In genomic region chr5:80941496-80941895, GRCh38 we compare ENCODE assay signal across 23 cellular contexts. TPM values are rescaled to one million over a fixed set of nuclear protein-coding genes. Genes with fewer than 3 reads are reported as not detected.
DNase-seq lines count a peak whose midpoint lies in the region; ATAC-seq and TF ChIP-seq lines count a peak whose summit lies in the region.
"Had no signal": no experiment of that assay in that cellular context is flagged by ENCODE, and none has a peak within 500 bp of the region (broad histone marks: within the 10 kb centered on the region; RNA-seq: fewer than 3 reads in every experiment).

No MANE protein-coding gene starts in this region.

- ATAC-seq in PC-3: peak; percentile 53

- no peaks in the 10 kb centered on the region for H4K20me1 ChIP-seq in PC-3 (ENCODE audit: low read length)
- H4K20me1 ChIP-seq: BLaER1 treated with 17β-estradiol and CSF1 and Interleukin-3, amounts not matched to agents 10 nM and 100 nM had no signal

- no peak for DNase-seq in Calu3
- peak; percentile 42 for DNase-seq in M059J (ENCODE audit: low read depth)
- peak; percentile 23 for DNase-seq in PC-3
- DNase-seq in epithelial cell of prostate (ENCODE audit: low read depth, low spot score): peak; percentile 26
- no peak for DNase-seq in immature natural killer cell
- DNase-seq in NCI-H2227 (lab: John Stamatoyannopoulos, UW; ENCODE audit: unreplicated experiment): no peak
- no peak for DNase-seq in stimulated activated CD4-positive, alpha-beta T cell treated with anti-CD3 and anti-CD28 coated beads, Interleukin-1b, Interleukin-23, amount 100 ng/mL, for 48 hours
- DNase-seq in progenitor cell of endocrine pancreas (ENCODE audit: low spot score, unreplicated experiment): no peak
- DNase-seq: AML-193; Caco-2; CD4-positive, alpha-beta memory T cell; DMS 273 treated with DMSO at 0.1 percent for 48 hours; NCI-H1092; NCI-H1417 treated with DMSO at 0.1 percent for 48 hours; NCI-H1694 treated with DMSO at 0.1 percent for 48 hours; NCI-H526 treated with DMSO at 0.1 percent for 48 hours; NK-92 treated with Interleukin-12 subunit alpha and Interleukin-12 subunit beta, amount 100 ng/mL, for 24 hours; RPMI8226; SHP77 treated with DMSO at 0.1 percent for 48 hours had no signal

- H3K36me3 Mint-ChIP-seq in Calu3 (ENCODE audit: insufficient read depth, unreplicated experiment) (no peaks in the 10 kb centered on the region), immature natural killer cell (peaks cover 0 to 4% (median 0%) of the 10 kb centered on the region in 3 donors), progenitor cell of endocrine pancreas (ENCODE audit: insufficient read depth) (no peaks in the 10 kb centered on the region)
- H3K36me3 Mint-ChIP-seq: CD4-positive, alpha-beta memory T cell had no signal

- POLR2A ChIA-PET in PC-3 (lab: Charles Lee; ENCODE audit: unreplicated experiment): no interaction called here

- H3K4me1 ChIP-seq in PC-3 (ENCODE audit: insufficient read depth, low read length): peaks cover 7% of the 10 kb centered on the region; the same call in 1 of the 2 replicates
- H3K4me1 ChIP-seq: BLaER1 treated with 17β-estradiol and CSF1 and Interleukin-3, amounts not matched to agents 10 nM and 100 nM had no signal

- peak overlapping the region; percentile 40 for H3K27ac Mint-ChIP-seq in Calu3 (ENCODE audit: unreplicated experiment)
- H3K27ac Mint-ChIP-seq in immature natural killer cell: no peak overlapping the region
- no peak overlapping the region for H3K27ac Mint-ChIP-seq in progenitor cell of endocrine pancreas

- BruUV-seq in Calu3 (replicated peaks; lab: Mats Ljungman, UMichigan) (no TSS peak), PC-3 (replicated peaks; lab: Mats Ljungman, UMichigan) (no TSS peak)

- H3K9me3 Mint-ChIP-seq in Calu3 (ENCODE audit: low read depth, unreplicated experiment) (no peaks in the 10 kb centered on the region), immature natural killer cell (peaks cover 0 to 3% (median 0%) of the 10 kb centered on the region in 6 donors), progenitor cell of endocrine pancreas (ENCODE audit: low read depth) (peaks cover 4% of the 10 kb centered on the region)

- no peaks in the 10 kb centered on the region for H3F3A ChIP-seq in PC-3 (ENCODE audit: low read length, unreplicated experiment)

- H3K9me3 ChIP-seq in PC-3 (ENCODE audit: low read length): no peaks in the 10 kb centered on the region
- H3K9me3 ChIP-seq: A549, Caco-2 had no signal

- H2AFZ ChIP-seq in PC-3 (ENCODE audit: low read length): no peak overlapping the region

- H3K4me2 ChIP-seq in PC-3 (ENCODE audit: low read length): no peak overlapping the region
- H3K4me2 ChIP-seq: A549; BLaER1 treated with 17β-estradiol and CSF1 and Interleukin-3, amounts not matched to agents 10 nM and 100 nM had no signal

- no peak overlapping the region for H3K9ac ChIP-seq in PC-3 (ENCODE audit: low read length)
- H3K9ac ChIP-seq: BLaER1 treated with 17β-estradiol and CSF1 and Interleukin-3, amounts not matched to agents 10 nM and 100 nM had no signal

- no peak overlapping the region for H3K27ac ChIP-seq in PC-3 (ENCODE audit: low read length)
- no peak overlapping the region for H3K27ac ChIP-seq in epithelial cell of prostate
- H3K27ac ChIP-seq: A549; BLaER1 treated with 17β-estradiol and CSF1 and Interleukin-3, amounts not matched to agents 10 nM and 100 nM; HL-60; SK-N-MC had no signal

- intact Hi-C loops in Calu3 (cut with micrococcal nuclease; ENCODE audit: unreplicated experiment) (no loop called here), PC-3 (cut with micrococcal nuclease) (no loop called here)

- TF ChIP-seq CTCF in Calu3 (IDR thresholded peaks at IDR 0.05; ENCODE audit: unreplicated experiment): no peak
- TF ChIP-seq CTCF in PC-3 (conservative IDR thresholded peaks at IDR 0.05; ENCODE audit: low read depth, low read length): no peak
- TF ChIP-seq CTCF in progenitor cell of endocrine pancreas (IDR thresholded peaks at IDR 0.05; ENCODE audit: unreplicated experiment): no peak

- no peaks in the 10 kb centered on the region for H3K36me3 ChIP-seq in PC-3 (ENCODE audit: low read depth, low read length)
- H3K36me3 ChIP-seq: BLaER1 treated with 17β-estradiol and CSF1 and Interleukin-3, amounts not matched to agents 10 nM and 100 nM had no signal

- no peaks in the 10 kb centered on the region for H3K79me2 ChIP-seq in PC-3 (ENCODE audit: low read length)

- H3K27me3 Mint-ChIP-seq in Calu3 (ENCODE audit: unreplicated experiment) (no peaks in the 10 kb centered on the region), immature natural killer cell (ENCODE audit: low read depth in 3 of 3) (peaks cover 0 to 3% (median 2%) of the 10 kb centered on the region in 3 donors), progenitor cell of endocrine pancreas (peaks cover 3% of the 10 kb centered on the region)
- H3K27me3 Mint-ChIP-seq: CD4-positive, alpha-beta memory T cell had no signal

- H3K4me1 Mint-ChIP-seq in Calu3 (ENCODE audit: low read depth, unreplicated experiment) (no peaks in the 10 kb centered on the region), immature natural killer cell (no peaks in the 10 kb centered on the region), progenitor cell of endocrine pancreas (ENCODE audit: low read depth) (no peaks in the 10 kb centered on the region)

- CTCF ChIA-PET in Calu3 (lab: Charles Lee) (interaction anchor here (0.6 to 1.0 kb wide), 5 partner anchors 18 to 1513 kb away, joined by 3 to 7 read pairs (median 4); partner anchors contain the start of gene RASGRF2), PC-3 (lab: Charles Lee) (interaction anchor here (0.7 kb wide), 1 partner anchor 59 kb away, joined by 3 read pairs; no protein-coding TSS in a partner anchor)

- H3K9me2 ChIP-seq in PC-3 (replicated peaks; ENCODE audit: low read length): no peaks in the 10 kb centered on the region

- H3K27me3 ChIP-seq in PC-3 (ENCODE audit: low read length): no peaks in the 10 kb centered on the region
- H3K27me3 ChIP-seq: BLaER1 treated with 17β-estradiol and CSF1 and Interleukin-3, amounts not matched to agents 10 nM and 100 nM had no signal

- H3K4me3 Mint-ChIP-seq in Calu3 (ENCODE audit: low read depth, unreplicated experiment) (no peak overlapping the region), immature natural killer cell (no peak overlapping the region), progenitor cell of endocrine pancreas (ENCODE audit: low read depth) (no peak overlapping the region)
- H3K4me3 Mint-ChIP-seq: CD4-positive, alpha-beta memory T cell had no signal

- no peak overlapping the region for H3K4me3 ChIP-seq in PC-3 (ENCODE audit: low read length)
- H3K4me3 ChIP-seq: A549; BLaER1 treated with 17β-estradiol and CSF1 and Interleukin-3, amounts not matched to agents 10 nM and 100 nM; SK-N-MC had no signal

RNA-seq across cellular contexts. Expression of gene RASGRF2, which starts 18.7 kb away (rescaled TPM):
- total RNA-seq in Calu3 (2022): 26.3 and 27.7 TPM in 2 replicates
- 1.8 and 2.3 TPM in 2 replicates for total RNA-seq in M059J (2014; rRNA removed; shearing (Covaris generic))
- total RNA-seq in PC-3 (2014; rRNA removed): 0.18 TPM in 1 of 2 replicates, not detected in the other
- 1 to 10 TPM in 2 of 3 donors, under 1 TPM in 1; 0.17 to 3.8 (median 1.5) TPM for polyA plus RNA-seq in immature natural killer cell
- 0.62 and 0.69 TPM in 2 replicates for total RNA-seq in progenitor cell of endocrine pancreas

Comparison
In these comparisons a context has a peak if more than half of its experiments do, and no peak if none do; other contexts are left out.
1. DNase-seq: peak in M059J (single experiment), PC-3 (single experiment) and epithelial cell of prostate (single experiment); none in Calu3 (single experiment), immature natural killer cell (0 of 3), NCI-H2227 (single experiment), stimulated activated CD4-positive, alpha-beta T cell treated with anti-CD3 and anti-CD28 coated beads, Interleukin-1b, Interleukin-23, amount 100 ng/mL, for 48 hours (single experiment) and progenitor cell of endocrine pancreas (single experiment).